Comparison of ENCODE assay signal across 8 cellular contexts in the genomic region with DNA sequence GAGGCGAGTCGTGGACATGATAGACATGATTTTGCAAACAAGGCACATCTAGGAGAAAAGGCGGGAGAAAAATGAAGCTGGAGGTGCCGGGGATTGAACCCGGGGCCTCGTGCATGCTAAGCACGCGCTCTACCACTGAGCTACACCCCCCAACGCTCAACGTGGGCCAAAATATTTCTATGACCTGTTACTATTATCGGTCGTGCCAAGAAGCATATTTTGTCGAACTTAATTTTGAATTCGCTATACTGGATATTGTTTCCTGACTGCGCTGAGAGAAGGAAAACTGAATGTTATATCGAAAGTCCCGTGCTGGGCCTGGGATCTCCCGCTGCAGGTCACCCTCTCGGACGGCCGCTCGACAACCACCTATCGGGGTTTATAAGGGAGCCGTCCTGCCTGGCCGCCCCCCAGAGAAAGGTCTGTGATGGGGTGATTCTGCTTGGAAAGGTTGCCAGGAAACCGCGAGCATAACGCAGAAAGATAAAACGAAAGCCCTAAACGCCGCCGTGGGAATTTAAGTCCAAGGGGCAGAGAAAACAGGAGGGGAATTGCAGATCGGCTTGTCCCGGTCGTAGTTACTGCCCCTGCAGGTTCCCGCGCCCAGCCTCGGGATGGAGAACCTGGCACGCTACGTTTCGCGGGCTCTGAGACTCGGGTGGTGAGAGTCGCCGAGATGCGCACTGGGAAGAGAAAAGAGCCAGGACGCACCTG.
A peak's percentile ranks its signal among the peaks of the same experiment; 100 is the strongest.
DNase-seq lines count a peak whose midpoint lies in the region; ATAC-seq and TF ChIP-seq lines count a peak whose summit lies in the region.

No MANE protein-coding gene starts in this region.

- peaks cover 8 to 33% (median 17%) of the 10 kb centered on the region in 6 donors for H3K4me1 ChIP-seq in spleen

- intact Hi-C loops in CD4-positive, alpha-beta T cell (cut with DNase I, micrococcal nuclease) = loop anchor here (1.0 to 10.0 kb wide), 9 partner anchors 25 to 1389 kb away; partner anchors contain the start of genes TRIM27 (in 1 of the 2) and ZNF184 (in 1 of the 2)
- intact Hi-C loops in activated B cell treated with CpG ODN at 0.5 μM for 24 hours (cut with micrococcal nuclease) (loop anchor here (1.0 to 10.0 kb wide), 7 partner anchors 25 to 1689 kb away; partner anchors contain the start of gene ZNF184), spleen (cut with DNase I; ENCODE audit: low total_unique reads) (no loop called here)

- peak; percentile 10 for TF ChIP-seq CTCF in CD4-positive, alpha-beta T cell (IDR thresholded peaks at IDR 0.05)
- no peak for TF ChIP-seq CTCF in activated B cell treated with CpG ODN at 0.5 μM for 24 hours (IDR thresholded peaks at IDR 0.05)
- no peak for TF ChIP-seq CTCF in spleen (IDR thresholded peaks at IDR 0.05 in 8 of 11, conservative IDR thresholded peaks at IDR 0.05 in 3 of 11)

- peak overlapping the region; percentile 50 to 92 (median 64) for H3K4me3 ChIP-seq in spleen

- H3K9me3 ChIP-seq in CD4-positive, alpha-beta T cell (ENCODE audit: control insufficient read depth, low read length) = no peaks in the 10 kb centered on the region
- peaks cover 0 to 30% (median 12%) of the 10 kb centered on the region in 8 donors for H3K9me3 ChIP-seq in spleen

- CTCF ChIA-PET in CD4-positive, alpha-beta T cell (lab: Charles Lee) = interaction anchor here (0.5 to 2.0 kb wide), 4 partner anchors 21 to 789 kb away, joined by 3 to 12 read pairs (median 4); no protein-coding TSS in a partner anchor
- CTCF ChIA-PET in activated B cell treated with CpG ODN at 0.5 μM for 24 hours (lab: Charles Lee) = interaction anchor here (0.9 to 3.0 kb wide), 2 partner anchors 25 to 77 kb away, joined by 3 to 19 read pairs; no protein-coding TSS in a partner anchor

- H3K36me3 ChIP-seq in spleen = no peaks in the 10 kb centered on the region

- peaks cover 7% of the 10 kb centered on the region for H3K27me3 Mint-ChIP-seq in CD4-positive, alpha-beta T cell
- H3K27me3 Mint-ChIP-seq in activated B cell treated with CpG ODN at 0.5 μM for 24 hours = peaks cover 4% of the 10 kb centered on the region

- peaks cover 13% of the 10 kb centered on the region for H3K9me3 Mint-ChIP-seq in CD4-positive, alpha-beta T cell
- H3K9me3 Mint-ChIP-seq in activated B cell treated with CpG ODN at 0.5 μM for 24 hours = peaks cover 20% of the 10 kb centered on the region

- peak overlapping the region; percentile 30 for H3K27ac ChIP-seq in CD4-positive, alpha-beta T cell (ENCODE audit: low read depth, low read length)
- peak overlapping the region; percentile 68 for H3K27ac ChIP-seq in caudate nucleus (ENCODE audit: low read depth, low read length)
- peak overlapping the region in 7 of 8 donors; percentile 49 to 75 (median 56) for H3K27ac ChIP-seq in spleen

- H3K27me3 ChIP-seq in CD4-positive, alpha-beta T cell (ENCODE audit: control insufficient read depth, insufficient read depth, low read length) = no peaks in the 10 kb centered on the region
- no peaks in the 10 kb centered on the region for H3K27me3 ChIP-seq in spleen (replicated peaks in 1 of 7)

- peaks cover 36% of the 10 kb centered on the region for H3K36me3 Mint-ChIP-seq in CD4-positive, alpha-beta T cell (ENCODE audit: low read depth)
- H3K36me3 Mint-ChIP-seq in activated B cell treated with CpG ODN at 0.5 μM for 24 hours (ENCODE audit: low read depth) = peaks cover 12% of the 10 kb centered on the region

- TF ChIP-seq POLR2A in spleen (IDR thresholded peaks at IDR 0.05) = no peak

- WGBS in spleen, 5 donors = 0 to 1% (median 0%) methylated on average over 43 to 47 of the region's 47 CpGs

- ATAC-seq in CD4-positive, alpha-beta T cell (ENCODE audit: poor library complexity) = peak; percentile 39
- peak; percentile 30 for ATAC-seq in activated B cell treated with CpG ODN at 0.5 μM for 24 hours (ENCODE audit: low read depth)
- ATAC-seq in GM21723 (IDR thresholded peaks at IDR 0.05; ENCODE audit: unreplicated experiment) = no peak

- peaks cover 51% of the 10 kb centered on the region for H3K4me1 Mint-ChIP-seq in CD4-positive, alpha-beta T cell (ENCODE audit: low read depth)
- peaks cover 27% of the 10 kb centered on the region for H3K4me1 Mint-ChIP-seq in activated B cell treated with CpG ODN at 0.5 μM for 24 hours

- peak overlapping the region; percentile 93 for H3K27ac Mint-ChIP-seq in CD4-positive, alpha-beta T cell
- H3K27ac Mint-ChIP-seq in activated B cell treated with CpG ODN at 0.5 μM for 24 hours = peak overlapping the region; percentile 90

- peak; percentile 69 to 84 (median 78) for DNase-seq in CD4-positive, alpha-beta T cell
- DNase-seq in HCEC 1CT = peak; percentile 63
- peak; percentile 72 for DNase-seq in NCI-H2171 treated with DMSO at 0.1 percent for 48 hours (lab: John Stamatoyannopoulos, UW)
- peak; percentile 54 for DNase-seq in activated B cell treated with CpG ODN at 0.5 μM for 24 hours
- peak in 57 of 61 donors; percentile 21 to 88 (median 70) for DNase-seq in caudate nucleus (lab: John Stamatoyannopoulos, UW)
- peak; percentile 87 for DNase-seq in islet precursor cell
- DNase-seq in spleen = peak; percentile 86

- POLR2A ChIA-PET in CD4-positive, alpha-beta T cell (lab: Charles Lee) = interaction anchor here (0.6 to 6.4 kb wide), 24 partner anchors 11 to 1731 kb away, joined by 3 to 155 read pairs (median 5); partner anchors contain the start of genes TRIM27 and ZNF184
- POLR2A ChIA-PET in activated B cell treated with CpG ODN at 0.5 μM for 24 hours (lab: Charles Lee) = interaction anchor here (0.6 to 1.7 kb wide), 11 partner anchors 26 to 1717 kb away, joined by 3 to 11 read pairs (median 3); partner anchors contain the start of gene TRIM27

- H3K4me3 Mint-ChIP-seq in CD4-positive, alpha-beta T cell = peak overlapping the region; percentile 88
- H3K4me3 Mint-ChIP-seq in activated B cell treated with CpG ODN at 0.5 μM for 24 hours = peak overlapping the region; percentile 85
